Comparison of ENCODE assay signal across 19 cellular contexts in the genomic region with DNA sequence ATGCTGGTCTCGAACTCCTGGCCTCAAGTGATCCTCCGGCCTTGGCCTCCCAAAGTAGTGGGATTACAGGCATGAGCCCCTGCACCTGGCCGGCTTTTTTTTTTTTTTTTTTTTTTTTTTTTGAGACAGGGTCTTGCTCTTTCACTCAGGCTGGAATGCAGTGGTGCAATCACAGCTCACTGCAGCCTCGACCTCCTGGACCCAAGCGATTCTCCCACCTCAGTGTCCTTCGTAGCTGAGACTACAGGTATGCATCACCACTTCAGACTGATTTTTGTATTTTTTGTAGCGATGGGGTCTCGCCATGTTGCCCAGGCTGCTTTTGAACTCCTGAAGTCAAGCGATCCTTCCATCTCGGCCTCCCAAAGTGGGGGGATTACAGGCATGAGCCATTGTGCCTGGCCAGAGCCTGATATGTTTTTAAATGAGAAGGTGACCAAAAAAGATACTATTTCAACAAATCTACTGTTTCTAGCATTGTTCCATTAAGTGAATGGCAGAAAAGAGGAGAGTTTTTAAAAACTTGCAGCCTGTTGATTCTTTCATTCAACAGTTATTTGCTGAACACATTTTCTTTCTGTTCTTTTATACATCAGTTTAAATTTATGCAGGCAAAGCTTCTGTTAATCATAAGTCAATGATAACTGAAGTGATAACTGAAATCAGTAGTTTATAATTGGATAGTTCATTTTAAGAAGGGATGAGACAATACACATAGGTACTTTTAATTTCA. TPM values are rescaled to one million over a fixed set of nuclear protein-coding genes. Genes with fewer than 3 reads are reported as not detected.
DNase-seq lines count a peak whose midpoint lies in the region; ATAC-seq and TF ChIP-seq lines count a peak whose summit lies in the region.
"Had no signal": no experiment of that assay in that cellular context is flagged by ENCODE, and none has a peak within 500 bp of the region (broad histone marks: within the 10 kb centered on the region; RNA-seq: fewer than 3 reads in every experiment).

No MANE protein-coding gene starts in this region.

- POLR2A ChIA-PET in CD4-positive, alpha-beta T cell (lab: Charles Lee) = no interaction called here
- POLR2A ChIA-PET in HEK293 (lab: Yijun Ruan, JAX) = interaction anchor here (0.6 to 1.1 kb wide), 3 partner anchors 49 to 136 kb away, joined by 4 to 10 read pairs (median 9); a partner anchor contains a TSS

- no peak for TF ChIP-seq CTCF in CD4-positive, alpha-beta T cell (IDR thresholded peaks at IDR 0.05)
- TF ChIP-seq CTCF in HEK293 (tag by site-specific recombination; IDR thresholded peaks at IDR 0.05) = no peak
- no peak for TF ChIP-seq CTCF in neural crest cell (conservative IDR thresholded peaks at IDR 0.05)

- H3K4me1 ChIP-seq in HEK293 (ENCODE audit: control insufficient read depth, insufficient read depth, low read length) = no peaks in the 10 kb centered on the region
- H3K4me1 ChIP-seq: BE2C had no signal

- H3K27me3 Mint-ChIP-seq in CD4-positive, alpha-beta T cell = peaks cover 4% of the 10 kb centered on the region
- H3K27me3 Mint-ChIP-seq in activated T-helper 1 cell treated with anti-CD3 and anti-CD28 coated beads, Interleukin-12 subunit alpha, Interleukin-12 subunit beta, Interleukin-2, Interleukin-4 antibody, amounts not matched to agents 30 ng/mL and 10 ng/mL and 1 ng/mL, durations not matched to agents 14 hours and 24 hours and 36 hours (ENCODE audit: insufficient read depth) = no peaks in the 10 kb centered on the region
- H3K27me3 Mint-ChIP-seq in neural crest cell (ENCODE audit: low read depth) = peaks cover 12% of the 10 kb centered on the region

- H3K36me3 Mint-ChIP-seq in CD4-positive, alpha-beta T cell (ENCODE audit: low read depth) = peaks cover 25% of the 10 kb centered on the region
- H3K36me3 Mint-ChIP-seq in activated T-helper 1 cell treated with anti-CD3 and anti-CD28 coated beads, Interleukin-12 subunit alpha, Interleukin-12 subunit beta, Interleukin-2, Interleukin-4 antibody, amounts not matched to agents 30 ng/mL and 10 ng/mL and 1 ng/mL, durations not matched to agents 14 hours and 24 hours and 36 hours (ENCODE audit: low read depth) = peaks cover 22% of the 10 kb centered on the region
- peaks cover 34% of the 10 kb centered on the region for H3K36me3 Mint-ChIP-seq in neural crest cell (ENCODE audit: low read depth)

- CTCF ChIA-PET in CD4-positive, alpha-beta T cell (lab: Charles Lee) = interaction anchor here (0.9 to 1.0 kb wide), 2 partner anchors 66 to 163 kb away, joined by 3 read pairs; no protein-coding TSS in a partner anchor
- CTCF ChIA-PET in HEK293 (lab: Yijun Ruan, JAX) = no interaction called here

- H3K4me3 ChIP-seq in HEK293 (ENCODE audit: low read depth, low read length) = no peak overlapping the region
- H3K4me3 ChIP-seq: BLaER1 had no signal

- peak overlapping the region; percentile 60 for H3K4me3 Mint-ChIP-seq in CD4-positive, alpha-beta T cell
- peak overlapping the region; percentile 26 for H3K4me3 Mint-ChIP-seq in activated T-helper 1 cell treated with anti-CD3 and anti-CD28 coated beads, Interleukin-12 subunit alpha, Interleukin-12 subunit beta, Interleukin-2, Interleukin-4 antibody, amounts not matched to agents 30 ng/mL and 10 ng/mL and 1 ng/mL, durations not matched to agents 14 hours and 24 hours and 36 hours
- H3K4me3 Mint-ChIP-seq in neural crest cell = peak overlapping the region; percentile 54
- H3K4me3 Mint-ChIP-seq: CD14-positive monocyte; CD8-positive, alpha-beta T cell had no signal

- no peak overlapping the region for H3K27ac ChIP-seq in CD4-positive, alpha-beta T cell (ENCODE audit: low read depth, low read length)
- H3K27ac ChIP-seq in HEK293 (ENCODE audit: extremely low read depth, low read depth, low read length) = no peak overlapping the region
- H3K27ac ChIP-seq: BLaER1 had no signal

- intact Hi-C loops in CD4-positive, alpha-beta T cell (cut with DNase I, micrococcal nuclease) = no loop called here
- intact Hi-C loops in activated T-helper 1 cell treated with anti-CD3 and anti-CD28 coated beads, Interleukin-12 subunit alpha, Interleukin-12 subunit beta, Interleukin-2, Interleukin-4 antibody, amounts not matched to agents 30 ng/mL and 10 ng/mL and 1 ng/mL, durations not matched to agents 14 hours and 24 hours and 36 hours (cut with micrococcal nuclease) = no loop called here

- H3K36me3 ChIP-seq in HEK293 (ENCODE audit: control insufficient read depth in 2 of 2, insufficient read depth in 1 of 2, low read length in 2 of 2) = peaks cover 6 to 10% of the 10 kb centered on the region in 2 experiments; a peak in 2 of 3 replicates

- no peak for DNase-seq in CD4-positive, alpha-beta T cell
- no peak for DNase-seq in activated T-helper 1 cell treated with anti-CD3 and anti-CD28 coated beads, Interleukin-12 subunit alpha, Interleukin-12 subunit beta, Interleukin-2, Interleukin-4 antibody, amounts not matched to agents 30 ng/mL and 10 ng/mL and 1 ng/mL, durations not matched to agents 14 hours and 24 hours and 36 hours (ENCODE audit: low spot score)
- DNase-seq in neural crest cell (ENCODE audit: low read depth, low spot score) (no peak), NCI-H69 (lab: John Stamatoyannopoulos, UW) (no peak)
- DNase-seq: 8988T; ACHN; BE2C; C1 segment of cervical spinal cord; Caco-2; Calu3; CD4-positive, CD25-positive, alpha-beta regulatory T cell; CD8-positive, alpha-beta T cell; DMS79 treated with DMSO at 0.1 percent for 48 hours; GF-D8 had no signal

- H3K9me3 Mint-ChIP-seq in CD4-positive, alpha-beta T cell = no peaks in the 10 kb centered on the region
- no peaks in the 10 kb centered on the region for H3K9me3 Mint-ChIP-seq in activated T-helper 1 cell treated with anti-CD3 and anti-CD28 coated beads, Interleukin-12 subunit alpha, Interleukin-12 subunit beta, Interleukin-2, Interleukin-4 antibody, amounts not matched to agents 30 ng/mL and 10 ng/mL and 1 ng/mL, durations not matched to agents 14 hours and 24 hours and 36 hours
- H3K9me3 Mint-ChIP-seq in neural crest cell = peaks cover 5% of the 10 kb centered on the region
- H3K9me3 Mint-ChIP-seq: CD14-positive monocyte; CD4-positive, CD25-positive, alpha-beta regulatory T cell; CD8-positive, alpha-beta T cell had no signal

- no peaks in the 10 kb centered on the region for H3K27me3 ChIP-seq in CD4-positive, alpha-beta T cell (ENCODE audit: control insufficient read depth, insufficient read depth, low read length)

- ATAC-seq in CD4-positive, alpha-beta T cell (ENCODE audit: poor library complexity) = no peak
- no peak for ATAC-seq in HG03439 (IDR thresholded peaks at IDR 0.05; ENCODE audit: unreplicated experiment)
- no peak for ATAC-seq in HG03520 (IDR thresholded peaks at IDR 0.05; ENCODE audit: unreplicated experiment)
- ATAC-seq: CD8-positive, alpha-beta T cell had no signal

- no peak overlapping the region for H3K27ac Mint-ChIP-seq in CD4-positive, alpha-beta T cell
- no peak overlapping the region for H3K27ac Mint-ChIP-seq in activated T-helper 1 cell treated with anti-CD3 and anti-CD28 coated beads, Interleukin-12 subunit alpha, Interleukin-12 subunit beta, Interleukin-2, Interleukin-4 antibody, amounts not matched to agents 30 ng/mL and 10 ng/mL and 1 ng/mL, durations not matched to agents 14 hours and 24 hours and 36 hours
- no peak overlapping the region for H3K27ac Mint-ChIP-seq in neural crest cell (ENCODE audit: unreplicated experiment)
- H3K27ac Mint-ChIP-seq: CD14-positive monocyte; CD8-positive, alpha-beta T cell had no signal

- no peaks in the 10 kb centered on the region for H3K9me3 ChIP-seq in CD4-positive, alpha-beta T cell (ENCODE audit: control insufficient read depth, low read length)
- no peaks in the 10 kb centered on the region for H3K9me3 ChIP-seq in HEK293 (ENCODE audit: control insufficient read depth, insufficient read depth, low read depth, low read length)
- H3K9me3 ChIP-seq: BE2C, Caco-2 had no signal

- H3K4me1 Mint-ChIP-seq in CD4-positive, alpha-beta T cell (ENCODE audit: low read depth) = peaks cover 28% of the 10 kb centered on the region
- peaks cover 32% of the 10 kb centered on the region for H3K4me1 Mint-ChIP-seq in activated T-helper 1 cell treated with anti-CD3 and anti-CD28 coated beads, Interleukin-12 subunit alpha, Interleukin-12 subunit beta, Interleukin-2, Interleukin-4 antibody, amounts not matched to agents 30 ng/mL and 10 ng/mL and 1 ng/mL, durations not matched to agents 14 hours and 24 hours and 36 hours (ENCODE audit: low read depth)
- H3K4me1 Mint-ChIP-seq in neural crest cell = peaks cover 43% of the 10 kb centered on the region

TF ChIP-seq in HEK293, 187 proteins besides CTCF, POLR2A, EP300 and RAD21:
- TF ChIP-seq SCRT1 (tag by site-specific recombination; IDR thresholded peaks at IDR 0.05; ENCODE audit: borderline replicate concordance) (peak; percentile 70; the same call in 1 of the 2 replicates), ZNF266 (tag by site-specific recombination; IDR thresholded peaks at IDR 0.05; ENCODE audit: low read depth) (no peak), SCRT2 (tag by site-specific recombination; IDR thresholded peaks at IDR 0.05) (peak; percentile 89), ZNF785 (tag by site-specific recombination; IDR thresholded peaks at IDR 0.05) (no peak)
- TF ChIP-seq, protein P1, sequence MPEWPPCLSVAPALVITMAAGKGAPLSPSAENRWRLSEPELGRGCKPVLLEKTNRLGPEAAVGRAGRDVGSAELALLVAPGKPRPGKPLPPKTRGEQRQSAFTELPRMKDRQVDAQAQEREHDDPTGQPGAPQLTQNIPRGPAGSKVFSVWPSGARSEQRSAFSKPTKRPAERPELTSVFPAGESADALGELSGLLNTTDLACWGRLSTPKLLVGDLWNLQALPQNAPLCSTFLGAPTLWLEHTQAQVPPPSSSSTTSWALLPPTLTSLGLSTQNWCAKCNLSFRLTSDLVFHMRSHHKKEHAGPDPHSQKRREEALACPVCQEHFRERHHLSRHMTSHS (tag by site-specific recombination; IDR thresholded peaks at IDR 0.05) = no peak

RNA-seq across cellular contexts. Expression of a gene that starts 3.2 kb away (rescaled TPM):
- total RNA-seq in CD4-positive, alpha-beta T cell = 100 to 1,000 TPM; 115 to 121 TPM
- total RNA-seq in activated T-helper 1 cell treated with anti-CD3 and anti-CD28 coated beads, Interleukin-12 subunit alpha, Interleukin-12 subunit beta, Interleukin-2, Interleukin-4 antibody, amounts not matched to agents 30 ng/mL and 10 ng/mL and 1 ng/mL, durations not matched to agents 14 hours and 24 hours and 36 hours = 491 and 498 TPM in 2 replicates
- 548 and 554 TPM in 2 replicates for total RNA-seq in neural crest cell

RNA-seq across cellular contexts. Expression of a gene that starts 22.2 kb away (rescaled TPM):
- 10 to 100 TPM; 41.6 to 41.7 TPM for total RNA-seq in CD4-positive, alpha-beta T cell
- 37.7 and 41.2 TPM in 2 replicates for total RNA-seq in activated T-helper 1 cell treated with anti-CD3 and anti-CD28 coated beads, Interleukin-12 subunit alpha, Interleukin-12 subunit beta, Interleukin-2, Interleukin-4 antibody, amounts not matched to agents 30 ng/mL and 10 ng/mL and 1 ng/mL, durations not matched to agents 14 hours and 24 hours and 36 hours
- total RNA-seq in neural crest cell = 139 and 142 TPM in 2 replicates

RNA-seq across cellular contexts. Expression of a gene that starts 55.0 kb away (rescaled TPM):
- 1 to 10 TPM in 1 of 2 experiments, under 1 TPM in 1; 0.41 to 1.0 TPM for total RNA-seq in CD4-positive, alpha-beta T cell
- 0.37 TPM in 1 of 2 replicates, not detected in the other for total RNA-seq in activated T-helper 1 cell treated with anti-CD3 and anti-CD28 coated beads, Interleukin-12 subunit alpha, Interleukin-12 subunit beta, Interleukin-2, Interleukin-4 antibody, amounts not matched to agents 30 ng/mL and 10 ng/mL and 1 ng/mL, durations not matched to agents 14 hours and 24 hours and 36 hours
- total RNA-seq in neural crest cell = 73.7 and 86.9 TPM in 2 replicates
- total RNA-seq: CD4-positive, CD25-positive, alpha-beta regulatory T cell had no signal

Comparison
In these comparisons a context has a peak if more than half of its experiments do, and no peak if none do; other contexts are left out.
1. RNA of a gene that starts 55.0 kb away (total RNA-seq): 73.7 to 86.9 TPM in neural crest cell; 0.41 to 1.0 TPM in CD4-positive, alpha-beta T cell and 0.37 TPM in activated T-helper 1 cell treated with anti-CD3 and anti-CD28 coated beads, Interleukin-12 subunit alpha, Interleukin-12 subunit beta, Interleukin-2, Interleukin-4 antibody, amounts not matched to agents 30 ng/mL and 10 ng/mL and 1 ng/mL, durations not matched to agents 14 hours and 24 hours and 36 hours; every median in the first group is over 10 times any median in the second.
2. Peak in every context shown above with its lines, with median percentiles within 50 percentile points of each other: H3K4me3 Mint-ChIP-seq.